In genomic region chr20:266604-267562, GRCh38 we compare ENCODE assay signal across 8 cellular contexts. TPM values are rescaled to one million over a fixed set of nuclear protein-coding genes. Genes with fewer than 3 reads are reported as not detected.
DNase-seq lines count a peak whose midpoint lies in the region; ATAC-seq and TF ChIP-seq lines count a peak whose summit lies in the region.

No MANE protein-coding gene starts in this region.

- H4K20me1 ChIP-seq in H9 (ENCODE audit: control insufficient read depth, insufficient read depth, insufficient read length) (no peaks in the 10 kb centered on the region), MM.1S (ENCODE audit: insufficient read depth, low read length) (no peaks in the 10 kb centered on the region), osteoblast (ENCODE audit: insufficient read depth, low read length) (no peaks in the 10 kb centered on the region)

- H3K9me2 ChIP-seq in MM.1S (replicated peaks; ENCODE audit: insufficient read depth, low read length) = no peaks in the 10 kb centered on the region

- H3K79me2 ChIP-seq in H9 (ENCODE audit: insufficient read depth, low read length) = no peaks in the 10 kb centered on the region
- no peaks in the 10 kb centered on the region for H3K79me2 ChIP-seq in MM.1S (ENCODE audit: low read length)
- no peaks in the 10 kb centered on the region for H3K79me2 ChIP-seq in osteoblast (ENCODE audit: insufficient read depth, low read length)

- H3T11ph ChIP-seq in H9 (ENCODE audit: low read length) = no peak overlapping the region

- H3K4me3 Mint-ChIP-seq in H9 = peak overlapping the region; percentile 53 to 61

- H3K4ac ChIP-seq in H9 (ENCODE audit: low read depth, low read length) = no peak overlapping the region

- H2AFZ ChIP-seq in H9 (ENCODE audit: low read length) = peak overlapping the region; percentile 5
- peak overlapping the region; percentile 89 for H2AFZ ChIP-seq in MM.1S (ENCODE audit: low read length)
- H2AFZ ChIP-seq in osteoblast (ENCODE audit: low read length) = peak overlapping the region; percentile 99

- no peak overlapping the region for H3K23ac ChIP-seq in H9 (ENCODE audit: insufficient read length, low read depth, low read length)

- no peaks in the 10 kb centered on the region for H3K79me1 ChIP-seq in H9 (ENCODE audit: insufficient read depth, low read depth, low read length, poor library complexity, severe bottlenecking)

- no peak overlapping the region for H3K56ac ChIP-seq in H9 (ENCODE audit: insufficient read length, low read depth, low read length)

- no peaks in the 10 kb centered on the region for H3K36me3 ChIP-seq in MM.1S (replicated peaks; ENCODE audit: insufficient read depth, low read length)
- H3K36me3 ChIP-seq in osteoblast (ENCODE audit: insufficient read depth, low read length) = no peaks in the 10 kb centered on the region
- H3K36me3 ChIP-seq in thoracic aorta = no peaks in the 10 kb centered on the region

- H3K9me3 ChIP-seq in H9 (ENCODE audit: control insufficient read depth, low read depth, low read length) (no peaks in the 10 kb centered on the region), MM.1S (replicated peaks; ENCODE audit: insufficient read depth, low read length) (no peaks in the 10 kb centered on the region), osteoblast (ENCODE audit: low read depth, low read length) (no peaks in the 10 kb centered on the region), thoracic aorta (no peaks in the 10 kb centered on the region)

- H3K27me3 Mint-ChIP-seq in H9 (ENCODE audit: low read depth) = peaks cover 67% of the 10 kb centered on the region

- peaks cover 0 to 3% of the 10 kb centered on the region in 2 experiments; a peak in 2 of 5 replicates for H3K9me3 Mint-ChIP-seq in H9

- peak overlapping the region; percentile 92 for H3K14ac ChIP-seq in H9 (ENCODE audit: insufficient read depth, low read length)

- H3K4me1 ChIP-seq in H9 (ENCODE audit: insufficient read depth, low read length) = no peaks in the 10 kb centered on the region
- no peaks in the 10 kb centered on the region for H3K4me1 ChIP-seq in MM.1S (ENCODE audit: low read length)
- H3K4me1 ChIP-seq in osteoblast (ENCODE audit: insufficient read depth, low read length) = peaks cover 5% of the 10 kb centered on the region
- peaks cover 0 to 7% of the 10 kb centered on the region in 2 donors for H3K4me1 ChIP-seq in thoracic aorta (ENCODE audit: control insufficient read depth in 1 of 2, low read depth in 2 of 2)

- peak overlapping the region; percentile 61 for H3K4me3 ChIP-seq in MM.1S (ENCODE audit: low read length)
- H3K4me3 ChIP-seq in osteoblast (ENCODE audit: insufficient read depth, low read length) = peak overlapping the region; percentile 73
- peak overlapping the region; percentile 66 for H3K4me3 ChIP-seq in thoracic aorta

- H2BK15ac ChIP-seq in H9 (ENCODE audit: low read depth, low read length) = no peak overlapping the region

- H3K4me2 ChIP-seq in H9 (ENCODE audit: insufficient read depth, insufficient read length, low read length) (peak overlapping the region; percentile 30), MM.1S (ENCODE audit: low read depth, low read length) (peak overlapping the region; percentile 84), osteoblast (ENCODE audit: insufficient read depth, low read length) (peak overlapping the region; percentile 99)

- H3K27ac ChIP-seq in H9 (ENCODE audit: insufficient read length, low read depth, low read length) = no peak overlapping the region
- H3K27ac ChIP-seq in MM.1S (ENCODE audit: low read length) = no peak overlapping the region
- H3K27ac ChIP-seq in osteoblast (ENCODE audit: low read depth, low read length) = no peak overlapping the region
- H3K27ac ChIP-seq in thoracic aorta = no peak overlapping the region

- WGBS in H9 (ENCODE audit: extremely low coverage, insufficient read length, low lambda C conversion rate) = no CpG with 5 or more reads among the region's 43 CpGs

- H2BK20ac ChIP-seq in H9 (ENCODE audit: low read depth, low read length, poor library complexity, severe bottlenecking) = no peak overlapping the region

- no peak overlapping the region for H2BK12ac ChIP-seq in H9 (ENCODE audit: insufficient read length, low read depth, low read length)

- DNase-seq in G401 (ENCODE audit: low spot score) = peak; percentile 83
- peak; percentile 97 for DNase-seq in H9
- peak; percentile 88 for DNase-seq in MM.1S
- peak; percentile 81 for DNase-seq in SHP77 treated with DMSO at 0.1 percent for 48 hours (lab: John Stamatoyannopoulos, UW)
- DNase-seq in activated naive CD4-positive, alpha-beta T cell (lab: John Stamatoyannopoulos, UW) = peak; percentile 84 to 89 (median 86)
- DNase-seq in glomerular visceral epithelial cell (ENCODE audit: extremely low spot score) = peak; percentile 80
- DNase-seq in osteoblast (ENCODE audit: insufficient read length, low spot score, missing footprints) = peak; percentile 96
- peak; percentile 66 for DNase-seq in thoracic aorta (ENCODE audit: low spot score)

- H3K27me3 ChIP-seq in H9 (ENCODE audit: insufficient read depth, low read length) = peaks cover 5% of the 10 kb centered on the region; the same call in 1 of the 2 replicates
- H3K27me3 ChIP-seq in MM.1S (replicated peaks; ENCODE audit: insufficient read depth, low read length) = no peaks in the 10 kb centered on the region
- H3K27me3 ChIP-seq in osteoblast (ENCODE audit: insufficient read depth, low read length) = peaks cover 12% of the 10 kb centered on the region
- H3K27me3 ChIP-seq in thoracic aorta (replicated peaks; ENCODE audit: insufficient read depth) = no peaks in the 10 kb centered on the region

- H2BK120ac ChIP-seq in H9 (ENCODE audit: low read depth, low read length, poor library complexity, severe bottlenecking) = no peak overlapping the region

- no peak overlapping the region for H2AK5ac ChIP-seq in H9 (ENCODE audit: insufficient read length, low read length)

- peak overlapping the region; percentile 55 for H3K18ac ChIP-seq in H9 (ENCODE audit: insufficient read length, low read depth, low read length)

- H3K9ac ChIP-seq in H9 (ENCODE audit: extremely low read depth, insufficient read length, low read length) (peak overlapping the region; percentile 5), MM.1S (ENCODE audit: low read length) (peak overlapping the region; percentile 54)

- H3K36me3 Mint-ChIP-seq in H9 (ENCODE audit: insufficient read depth in 1 of 3, low read depth in 3 of 3) = peaks cover 0 to 5% (median 0%) of the 10 kb centered on the region in 3 experiments; a peak in 4 of 7 replicates

- H3F3A ChIP-seq in MM.1S (ENCODE audit: insufficient read depth, low read length) = no peaks in the 10 kb centered on the region

- H3K23me2 ChIP-seq in H9 (ENCODE audit: insufficient read length, low read depth, low read length, poor library complexity, severe bottlenecking) = no peaks in the 10 kb centered on the region

- peak; percentile 57 for ATAC-seq in thoracic aorta (ENCODE audit: insufficient number of reproducible peaks, low FRiP score, low read depth)

- no peak overlapping the region for H2BK5ac ChIP-seq in H9 (ENCODE audit: insufficient read length, low read length)

- peak overlapping the region; percentile 19 for H4K5ac ChIP-seq in H9 (ENCODE audit: insufficient read length, low read depth, low read length)

- H4K8ac ChIP-seq in H9 (replicated peaks; ENCODE audit: insufficient read length, low read depth, low read length) = no peak overlapping the region

- in situ Hi-C loops in G401 (cut with HindIII; ENCODE audit: low sequenced_read_pairs) = loop anchor here (5.0 kb wide), 1 partner anchor 65 kb away; no protein-coding TSS in a partner anchor

- peaks cover 8% of the 10 kb centered on the region in 2 experiments for H3K4me1 Mint-ChIP-seq in H9

- TF ChIP-seq CTCF in H9 (conservative IDR thresholded peaks at IDR 0.05) (peak; percentile 98), MM.1S (IDR thresholded peaks at IDR 0.05; ENCODE audit: low read length) (peak; percentile 96), osteoblast (IDR thresholded peaks at IDR 0.05; ENCODE audit: extremely low read depth, low read depth, low read length) (peak; percentile 81), thoracic aorta (IDR thresholded peaks at IDR 0.05) (peak; percentile 94)

- no peak overlapping the region for H4K91ac ChIP-seq in H9 (ENCODE audit: insufficient read length, low read depth, low read length)

- H3K27ac Mint-ChIP-seq in H9 = peak overlapping the region in 2 of 3 experiments; percentile 84 to 93; a peak in 4 of 7 replicates

RNA-seq across cellular contexts. Expression of gene DEFB132, which starts 9.4 kb away (rescaled TPM):
- total RNA-seq in G401 (2014; rRNA removed; shearing (Covaris generic)) = not detected in 2 replicates
- total RNA-seq in H9 (2021) = not detected in 2 replicates
- total RNA-seq in osteoblast = not detected in 2 replicates
- total RNA-seq in thoracic aorta = not detected

RNA-seq across cellular contexts. Expression of gene C20orf96, which starts 23.7 kb away (rescaled TPM):
- total RNA-seq in G401 (2014; rRNA removed; shearing (Covaris generic)) = 1.0 and 4.5 TPM in 2 replicates
- total RNA-seq in H9 (2021) (13.8 and 14.5 TPM in 2 replicates), osteoblast (2.2 and 3.5 TPM in 2 replicates), thoracic aorta (1 to 10 TPM in 1 of 2 donors, under 1 TPM in 1; 0.92 to 6.2 TPM)

RNA-seq across cellular contexts. Expression of gene ZCCHC3, which starts 30.5 kb away (rescaled TPM):
- 74.3 and 75.1 TPM in 2 replicates for total RNA-seq in G401 (2014; rRNA removed; shearing (Covaris generic))
- total RNA-seq in H9 (2021) (41.3 and 43.3 TPM in 2 replicates), osteoblast (9.0 and 9.4 TPM in 2 replicates), thoracic aorta (10 to 100 TPM; 14.4 to 19.5 TPM)

RNA-seq across cellular contexts. Expression of gene DEFB129, which starts 39.8 kb away (rescaled TPM):
- not detected in 2 replicates for total RNA-seq in G401 (2014; rRNA removed; shearing (Covaris generic))
- total RNA-seq in H9 (2021) (not detected in 2 replicates), osteoblast (not detected in 2 replicates), thoracic aorta (not detected)

RNA-seq across cellular contexts. Expression of gene SOX12, which starts 58.5 kb away (rescaled TPM):
- total RNA-seq in G401 (2014; rRNA removed; shearing (Covaris generic)) = 9.6 and 12.4 TPM in 2 replicates
- total RNA-seq in H9 (2021) (54.4 and 55.1 TPM in 2 replicates), osteoblast (6.2 and 6.9 TPM in 2 replicates), thoracic aorta (1 to 10 TPM; 3.9 to 5.4 TPM)

Comparison
In these comparisons a context has a peak if more than half of its experiments do, and no peak if none do; other contexts are left out.
1. H2AFZ ChIP-seq: peak in every context shown above with its lines; median percentile 99 in osteoblast; 89 in MM.1S; 5 in H9.
2. H3K4me2 ChIP-seq: peak in every context shown above with its lines; median percentile 99 in osteoblast; 84 in MM.1S; 30 in H9.